In the genomic region with DNA sequence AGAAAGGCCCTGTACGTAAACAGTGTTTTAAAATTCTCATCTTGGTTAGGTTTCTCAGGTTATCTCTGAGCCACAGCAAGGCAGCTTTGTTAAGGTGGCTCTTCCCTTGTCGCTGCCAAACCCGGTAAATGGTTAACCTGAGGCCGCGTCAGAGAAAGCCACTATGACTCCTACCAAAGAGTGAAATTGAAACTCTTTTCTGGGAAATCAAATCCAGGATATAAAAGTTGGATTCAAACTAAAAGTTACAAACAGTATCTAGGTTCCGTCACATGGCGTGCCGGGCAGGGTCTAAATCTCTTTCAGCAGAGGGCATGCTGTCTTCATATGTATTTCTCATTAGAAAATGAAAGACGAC, we compare ENCODE assay signal across 8 cellular contexts. TPM values are rescaled to one million over a fixed set of nuclear protein-coding genes. Genes with fewer than 3 reads are reported as not detected.
DNase-seq lines count a peak whose midpoint lies in the region; ATAC-seq and TF ChIP-seq lines count a peak whose summit lies in the region.

No MANE protein-coding gene starts in this region.

- WGBS in stomach, 5 donors = 0 to 1% (median 0%) methylated on average over 9 of the region's 9 CpGs

- H3K9me3 Mint-ChIP-seq in IgD-negative memory B cell = peaks cover 0 to 2% (median 0%) of the 10 kb centered on the region in 3 donors
- H3K9me3 Mint-ChIP-seq in endothelial cell (ENCODE audit: unreplicated experiment) = no peaks in the 10 kb centered on the region

- H3K9ac ChIP-seq in muscle layer of colon (ENCODE audit: low read length) = peak overlapping the region; percentile 95

- H3K36me3 ChIP-seq in muscle layer of colon (ENCODE audit: insufficient read depth, low read length) (no peaks in the 10 kb centered on the region), stomach (no peaks in the 10 kb centered on the region)

- H3K36me3 Mint-ChIP-seq in IgD-negative memory B cell (no peaks in the 10 kb centered on the region), endothelial cell (ENCODE audit: low read depth, unreplicated experiment) (no peaks in the 10 kb centered on the region)

- peak; percentile 47 for ATAC-seq in GM21619 (IDR thresholded peaks at IDR 0.05; ENCODE audit: unreplicated experiment)

- peak overlapping the region; percentile 96 to 99 (median 98) for H3K4me3 Mint-ChIP-seq in IgD-negative memory B cell
- peak overlapping the region; percentile 97 for H3K4me3 Mint-ChIP-seq in endothelial cell (ENCODE audit: unreplicated experiment)

- no peaks in the 10 kb centered on the region for H3K27me3 ChIP-seq in muscle layer of colon (ENCODE audit: control insufficient read depth in 1 of 2, insufficient read depth in 2 of 2, low read length in 2 of 2)
- H3K27me3 ChIP-seq in stomach = no peaks in the 10 kb centered on the region

- H3K27me3 Mint-ChIP-seq in IgD-negative memory B cell = no peaks in the 10 kb centered on the region
- H3K27me3 Mint-ChIP-seq in endothelial cell (ENCODE audit: unreplicated experiment) = peaks cover 3% of the 10 kb centered on the region

- H3K9me3 ChIP-seq in muscle layer of colon (ENCODE audit: low read length) (no peaks in the 10 kb centered on the region), stomach (no peaks in the 10 kb centered on the region)

- H3K27ac Mint-ChIP-seq in IgD-negative memory B cell (peak overlapping the region; percentile 95 to 99 (median 98)), endothelial cell (ENCODE audit: unreplicated experiment) (peak overlapping the region; percentile 96)

- H3K27ac ChIP-seq in muscle layer of colon (ENCODE audit: low read depth, low read length) (peak overlapping the region; percentile 94), stomach (peak overlapping the region; percentile 82 to 97 (median 96))

- peaks cover 10 to 20% (median 19%) of the 10 kb centered on the region in 3 donors for H3K4me1 Mint-ChIP-seq in IgD-negative memory B cell
- peaks cover 20% of the 10 kb centered on the region for H3K4me1 Mint-ChIP-seq in endothelial cell (ENCODE audit: unreplicated experiment)

- TF ChIP-seq EP300 in stomach (IDR thresholded peaks at IDR 0.05) = no peak

- H3K4me3 ChIP-seq in muscle layer of colon (ENCODE audit: low read depth in 1 of 2, low read length in 2 of 2) (peak overlapping the region; percentile 35 to 87), stomach (peak overlapping the region; percentile 72 to 83 (median 76))

- TF ChIP-seq POLR2A in stomach (IDR thresholded peaks at IDR 0.05) = no peak

- intact Hi-C loops in stomach (cut with DNase I; ENCODE audit: low total_unique reads) = no loop called here

- H3K4me1 ChIP-seq in muscle layer of colon (ENCODE audit: insufficient read depth, low read length) (peaks cover 14% of the 10 kb centered on the region), stomach (peaks cover 3 to 49% (median 29%) of the 10 kb centered on the region in 4 donors)

- DNase-seq in ELR (ENCODE audit: low read depth) (peak; percentile 56), endothelial cell (ENCODE audit: low spot score) (peak; percentile 16), stomach (peak; percentile 77), COR-L47 (lab: John Stamatoyannopoulos, UW) (no peak)
- DNase-seq in activated CD4-positive, alpha-beta T cell treated with anti-CD3 and anti-CD28 coated beads for 48 hours = peak; percentile 74

- TF ChIP-seq CTCF in endothelial cell (IDR thresholded peaks at IDR 0.05; ENCODE audit: unreplicated experiment) (no peak), stomach (IDR thresholded peaks at IDR 0.05) (peak in 1 of 7 experiments; percentile 6)

RNA-seq across cellular contexts. Expression of a gene that starts 0.4 kb away (rescaled TPM):
- 7.4 TPM for polyA plus RNA-seq in IgD-negative memory B cell
- total RNA-seq in endothelial cell (ENCODE audit: unreplicated experiment) = 7.7 TPM
- 10 to 100 TPM in 1 of 5 donors, 1 to 10 TPM in 2, under 1 TPM in 2; 0.29 to 13.2 (median 3.1) TPM for total RNA-seq in stomach
- 10 to 100 TPM in 1 of 3 donors, 1 to 10 TPM in 2; 6.2 to 12.5 (median 7.9) TPM for polyA plus RNA-seq in stomach
